Comparison of ENCODE assay signal across 2 cellular contexts in the genomic region with DNA sequence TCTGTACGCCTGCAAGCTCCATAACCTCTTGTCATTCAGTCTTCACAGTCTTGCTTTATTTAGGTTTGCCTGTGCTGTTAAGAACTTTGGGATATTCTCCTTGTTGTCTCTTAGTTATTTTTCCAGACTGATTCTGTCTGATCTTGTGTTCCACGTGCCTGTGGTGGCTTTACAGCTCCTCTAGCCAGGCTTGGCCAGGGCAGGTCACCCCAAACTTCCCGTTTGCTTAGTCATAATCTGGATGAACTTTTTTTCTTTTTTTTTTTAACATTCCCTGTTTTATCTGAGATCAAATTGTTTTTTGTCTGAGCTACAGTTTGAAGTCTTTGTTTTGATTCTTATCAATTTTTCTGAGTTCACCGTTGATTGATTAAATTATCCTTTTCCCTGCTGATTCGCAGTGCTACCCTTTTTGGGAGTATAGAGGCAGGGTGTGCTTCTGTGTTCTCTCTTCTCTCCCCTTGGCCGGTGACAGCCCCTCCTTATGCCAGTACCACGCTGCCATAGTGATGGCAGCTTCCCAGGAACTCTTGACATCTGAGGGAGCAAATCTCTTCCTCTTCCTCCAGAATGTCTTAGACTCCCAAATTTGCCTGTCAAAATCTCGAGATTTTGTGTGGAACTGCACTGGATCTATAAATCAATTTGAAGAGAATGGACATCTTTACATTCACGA.
TF ChIP-seq lines count a peak whose summit lies in the region.

No MANE protein-coding gene starts in this region.

TF ChIP-seq in A549, 52 proteins besides CTCF, POLR2A, EP300 and RAD21 (continued from another document):
- TF ChIP-seq POLR2AphosphoS2 (conservative IDR thresholded peaks at IDR 0.05; ENCODE audit: low read length): no peak
- TF ChIP-seq, protein P1, sequence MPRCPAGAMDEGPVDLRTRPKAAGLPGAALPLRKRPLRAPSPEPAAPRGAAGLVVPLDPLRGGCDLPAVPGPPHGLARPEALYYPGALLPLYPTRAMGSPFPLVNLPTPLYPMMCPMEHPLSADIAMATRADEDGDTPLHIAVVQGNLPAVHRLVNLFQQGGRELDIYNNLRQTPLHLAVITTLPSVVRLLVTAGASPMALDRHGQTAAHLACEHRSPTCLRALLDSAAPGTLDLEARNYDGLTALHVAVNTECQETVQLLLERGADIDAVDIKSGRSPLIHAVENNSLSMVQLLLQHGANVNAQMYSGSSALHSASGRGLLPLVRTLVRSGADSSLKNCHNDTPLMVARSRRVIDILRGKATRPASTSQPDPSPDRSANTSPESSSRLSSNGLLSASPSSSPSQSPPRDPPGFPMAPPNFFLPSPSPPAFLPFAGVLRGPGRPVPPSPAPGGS (IDR thresholded peaks at IDR 0.05): no peak
- no peak for TF ChIP-seq ZNF302 (CRISPR knock-in tag; IDR thresholded peaks at IDR 0.05)
- TF ChIP-seq NFE2L2 (conservative IDR thresholded peaks at IDR 0.05; ENCODE audit: low read length): no peak
- TF ChIP-seq MYC (IDR thresholded peaks at IDR 0.05; ENCODE audit: borderline replicate concordance, low read length): no peak
- TF ChIP-seq TP53 (CRISPR knock-in tag; IDR thresholded peaks at IDR 0.05): no peak
- TF ChIP-seq FOSB (CRISPR knock-in tag; IDR thresholded peaks at IDR 0.05): no peak
- TF ChIP-seq CHD2 (IDR thresholded peaks at IDR 0.05; ENCODE audit: low read length, partially characterized antibody): no peak
- TF ChIP-seq, protein P2, sequence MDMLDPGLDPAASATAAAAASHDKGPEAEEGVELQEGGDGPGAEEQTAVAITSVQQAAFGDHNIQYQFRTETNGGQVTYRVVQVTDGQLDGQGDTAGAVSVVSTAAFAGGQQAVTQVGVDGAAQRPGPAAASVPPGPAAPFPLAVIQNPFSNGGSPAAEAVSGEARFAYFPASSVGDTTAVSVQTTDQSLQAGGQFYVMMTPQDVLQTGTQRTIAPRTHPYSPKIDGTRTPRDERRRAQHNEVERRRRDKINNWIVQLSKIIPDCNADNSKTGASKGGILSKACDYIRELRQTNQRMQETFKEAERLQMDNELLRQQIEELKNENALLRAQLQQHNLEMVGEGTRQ (IDR thresholded peaks at IDR 0.05): no peak
- TF ChIP-seq TFCP2L1 (CRISPR knock-in tag; IDR thresholded peaks at IDR 0.05): no peak
- TF ChIP-seq HEYL (CRISPR knock-in tag; IDR thresholded peaks at IDR 0.05): no peak
TF ChIP-seq in A549: peak in this region for 0.

TF ChIP-seq in GM23338, 12 proteins besides CTCF, POLR2A, EP300 and RAD21:
- TF ChIP-seq JUNB (IDR thresholded peaks at IDR 0.05; ENCODE audit: unreplicated experiment) (no peak), ZNF114 (CRISPR knock-in tag; IDR thresholded peaks at IDR 0.05) (no peak)
- TF ChIP-seq, protein P3, sequence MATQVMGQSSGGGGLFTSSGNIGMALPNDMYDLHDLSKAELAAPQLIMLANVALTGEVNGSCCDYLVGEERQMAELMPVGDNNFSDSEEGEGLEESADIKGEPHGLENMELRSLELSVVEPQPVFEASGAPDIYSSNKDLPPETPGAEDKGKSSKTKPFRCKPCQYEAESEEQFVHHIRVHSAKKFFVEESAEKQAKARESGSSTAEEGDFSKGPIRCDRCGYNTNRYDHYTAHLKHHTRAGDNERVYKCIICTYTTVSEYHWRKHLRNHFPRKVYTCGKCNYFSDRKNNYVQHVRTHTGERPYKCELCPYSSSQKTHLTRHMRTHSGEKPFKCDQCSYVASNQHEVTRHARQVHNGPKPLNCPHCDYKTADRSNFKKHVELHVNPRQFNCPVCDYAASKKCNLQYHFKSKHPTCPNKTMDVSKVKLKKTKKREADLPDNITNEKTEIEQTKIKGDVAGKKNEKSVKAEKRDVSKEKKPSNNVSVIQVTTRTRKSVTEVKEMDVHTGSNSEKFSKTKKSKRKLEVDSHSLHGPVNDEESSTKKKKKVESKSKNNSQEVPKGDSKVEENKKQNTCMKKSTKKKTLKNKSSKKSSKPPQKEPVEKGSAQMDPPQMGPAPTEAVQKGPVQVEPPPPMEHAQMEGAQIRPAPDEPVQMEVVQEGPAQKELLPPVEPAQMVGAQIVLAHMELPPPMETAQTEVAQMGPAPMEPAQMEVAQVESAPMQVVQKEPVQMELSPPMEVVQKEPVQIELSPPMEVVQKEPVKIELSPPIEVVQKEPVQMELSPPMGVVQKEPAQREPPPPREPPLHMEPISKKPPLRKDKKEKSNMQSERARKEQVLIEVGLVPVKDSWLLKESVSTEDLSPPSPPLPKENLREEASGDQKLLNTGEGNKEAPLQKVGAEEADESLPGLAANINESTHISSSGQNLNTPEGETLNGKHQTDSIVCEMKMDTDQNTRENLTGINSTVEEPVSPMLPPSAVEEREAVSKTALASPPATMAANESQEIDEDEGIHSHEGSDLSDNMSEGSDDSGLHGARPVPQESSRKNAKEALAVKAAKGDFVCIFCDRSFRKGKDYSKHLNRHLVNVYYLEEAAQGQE (IDR thresholded peaks at IDR 0.05; ENCODE audit: unreplicated experiment): no peak
- TF ChIP-seq, protein P4, sequence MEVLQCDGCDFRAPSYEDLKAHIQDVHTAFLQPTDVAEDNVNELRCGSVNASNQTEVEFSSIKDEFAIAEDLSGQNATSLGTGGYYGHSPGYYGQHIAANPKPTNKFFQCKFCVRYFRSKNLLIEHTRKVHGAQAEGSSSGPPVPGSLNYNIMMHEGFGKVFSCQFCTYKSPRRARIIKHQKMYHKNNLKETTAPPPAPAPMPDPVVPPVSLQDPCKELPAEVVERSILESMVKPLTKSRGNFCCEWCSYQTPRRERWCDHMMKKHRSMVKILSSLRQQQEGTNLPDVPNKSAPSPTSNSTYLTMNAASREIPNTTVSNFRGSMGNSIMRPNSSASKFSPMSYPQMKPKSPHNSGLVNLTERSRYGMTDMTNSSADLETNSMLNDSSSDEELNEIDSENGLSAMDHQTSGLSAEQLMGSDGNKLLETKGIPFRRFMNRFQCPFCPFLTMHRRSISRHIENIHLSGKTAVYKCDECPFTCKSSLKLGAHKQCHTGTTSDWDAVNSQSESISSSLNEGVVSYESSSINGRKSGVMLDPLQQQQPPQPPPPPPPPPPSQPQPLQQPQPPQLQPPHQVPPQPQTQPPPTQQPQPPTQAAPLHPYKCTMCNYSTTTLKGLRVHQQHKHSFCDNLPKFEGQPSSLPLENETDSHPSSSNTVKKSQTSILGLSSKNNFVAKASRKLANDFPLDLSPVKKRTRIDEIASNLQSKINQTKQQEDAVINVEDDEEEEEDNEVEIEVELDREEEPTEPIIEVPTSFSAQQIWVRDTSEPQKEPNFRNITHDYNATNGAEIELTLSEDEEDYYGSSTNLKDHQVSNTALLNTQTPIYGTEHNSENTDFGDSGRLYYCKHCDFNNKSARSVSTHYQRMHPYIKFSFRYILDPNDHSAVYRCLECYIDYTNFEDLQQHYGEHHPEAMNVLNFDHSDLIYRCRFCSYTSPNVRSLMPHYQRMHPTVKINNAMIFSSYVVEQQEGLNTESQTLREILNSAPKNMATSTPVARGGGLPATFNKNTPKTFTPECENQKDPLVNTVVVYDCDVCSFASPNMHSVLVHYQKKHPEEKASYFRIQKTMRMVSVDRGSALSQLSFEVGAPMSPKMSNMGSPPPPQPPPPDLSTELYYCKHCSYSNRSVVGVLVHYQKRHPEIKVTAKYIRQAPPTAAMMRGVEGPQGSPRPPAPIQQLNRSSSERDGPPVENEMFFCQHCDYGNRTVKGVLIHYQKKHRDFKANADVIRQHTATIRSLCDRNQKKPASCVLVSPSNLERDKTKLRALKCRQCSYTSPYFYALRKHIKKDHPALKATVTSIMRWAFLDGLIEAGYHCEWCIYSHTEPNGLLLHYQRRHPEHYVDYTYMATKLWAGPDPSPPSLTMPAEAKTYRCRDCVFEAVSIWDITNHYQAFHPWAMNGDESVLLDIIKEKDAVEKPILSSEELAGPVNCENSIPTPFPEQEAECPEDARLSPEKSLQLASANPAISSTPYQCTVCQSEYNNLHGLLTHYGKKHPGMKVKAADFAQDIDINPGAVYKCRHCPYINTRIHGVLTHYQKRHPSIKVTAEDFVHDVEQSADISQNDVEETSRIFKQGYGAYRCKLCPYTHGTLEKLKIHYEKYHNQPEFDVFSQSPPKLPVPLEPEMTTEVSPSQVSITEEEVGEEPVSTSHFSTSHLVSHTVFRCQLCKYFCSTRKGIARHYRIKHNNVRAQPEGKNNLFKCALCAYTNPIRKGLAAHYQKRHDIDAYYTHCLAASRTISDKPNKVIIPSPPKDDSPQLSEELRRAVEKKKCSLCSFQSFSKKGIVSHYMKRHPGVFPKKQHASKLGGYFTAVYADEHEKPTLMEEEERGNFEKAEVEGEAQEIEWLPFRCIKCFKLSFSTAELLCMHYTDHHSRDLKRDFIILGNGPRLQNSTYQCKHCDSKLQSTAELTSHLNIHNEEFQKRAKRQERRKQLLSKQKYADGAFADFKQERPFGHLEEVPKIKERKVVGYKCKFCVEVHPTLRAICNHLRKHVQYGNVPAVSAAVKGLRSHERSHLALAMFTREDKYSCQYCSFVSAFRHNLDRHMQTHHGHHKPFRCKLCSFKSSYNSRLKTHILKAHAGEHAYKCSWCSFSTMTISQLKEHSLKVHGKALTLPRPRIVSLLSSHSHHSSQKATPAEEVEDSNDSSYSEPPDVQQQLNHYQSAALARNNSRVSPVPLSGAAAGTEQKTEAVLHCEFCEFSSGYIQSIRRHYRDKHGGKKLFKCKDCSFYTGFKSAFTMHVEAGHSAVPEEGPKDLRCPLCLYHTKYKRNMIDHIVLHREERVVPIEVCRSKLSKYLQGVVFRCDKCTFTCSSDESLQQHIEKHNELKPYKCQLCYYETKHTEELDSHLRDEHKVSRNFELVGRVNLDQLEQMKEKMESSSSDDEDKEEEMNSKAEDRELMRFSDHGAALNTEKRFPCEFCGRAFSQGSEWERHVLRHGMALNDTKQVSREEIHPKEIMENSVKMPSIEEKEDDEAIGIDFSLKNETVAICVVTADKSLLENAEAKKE (CRISPR knock-in tag; IDR thresholded peaks at IDR 0.05): no peak
- TF ChIP-seq, protein P5, sequence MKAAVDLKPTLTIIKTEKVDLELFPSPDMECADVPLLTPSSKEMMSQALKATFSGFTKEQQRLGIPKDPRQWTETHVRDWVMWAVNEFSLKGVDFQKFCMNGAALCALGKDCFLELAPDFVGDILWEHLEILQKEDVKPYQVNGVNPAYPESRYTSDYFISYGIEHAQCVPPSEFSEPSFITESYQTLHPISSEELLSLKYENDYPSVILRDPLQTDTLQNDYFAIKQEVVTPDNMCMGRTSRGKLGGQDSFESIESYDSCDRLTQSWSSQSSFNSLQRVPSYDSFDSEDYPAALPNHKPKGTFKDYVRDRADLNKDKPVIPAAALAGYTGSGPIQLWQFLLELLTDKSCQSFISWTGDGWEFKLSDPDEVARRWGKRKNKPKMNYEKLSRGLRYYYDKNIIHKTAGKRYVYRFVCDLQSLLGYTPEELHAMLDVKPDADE (IDR thresholded peaks at IDR 0.05): no peak
